In genomic region chr2:85355521-85355920, GRCh38 we compare ENCODE assay signal across 9 cellular contexts. TPM values are rescaled to one million over a fixed set of nuclear protein-coding genes. Genes with fewer than 3 reads are reported as not detected.
DNase-seq lines count a peak whose midpoint lies in the region; ATAC-seq and TF ChIP-seq lines count a peak whose summit lies in the region.
"Had no signal": no experiment of that assay in that cellular context is flagged by ENCODE, and none has a peak within 500 bp of the region (broad histone marks: within the 10 kb centered on the region; RNA-seq: fewer than 3 reads in every experiment).

No MANE protein-coding gene starts in this region.

- DNase-seq in BE2C, result no peak
- no peak for DNase-seq in LNCaP clone FGC (ENCODE audit: low read depth)
- no peak for DNase-seq in natural killer cell treated with Interleukin-12 subunit alpha and Interleukin-12 subunit beta and Interleukin-15 and Interleukin-18, amount 100 ng/mL, for 72 hours (ENCODE audit: low spot score)
- DNase-seq in KG1 (lab: John Stamatoyannopoulos, UW), result no peak
- no peak for DNase-seq in pons (ENCODE audit: low spot score)
- DNase-seq: NCI-H187 treated with DMSO at 0.1 percent for 48 hours had no signal

- no peaks in the 10 kb centered on the region for H3K36me3 ChIP-seq in BE2C

- H3K4me3 ChIP-seq in BE2C (ENCODE audit: low read depth, low read length) (peak overlapping the region; percentile 91), LNCaP clone FGC (ENCODE audit: low read depth, low read length) (peak overlapping the region; percentile 96)

- H3K4me3 Mint-ChIP-seq in dendritic cell treated with granulocyte-macrophage colony-stimulating factor and Interleukin-4, amounts not matched to agents 40 ng/mL and 50 ng/mL, for 4 days, result peak overlapping the region; percentile 98
- H3K4me3 Mint-ChIP-seq in natural killer cell treated with Interleukin-12 subunit alpha and Interleukin-12 subunit beta and Interleukin-15 and Interleukin-18, amount 100 ng/mL, for 72 hours, result peak overlapping the region; percentile 99

- H3K9me3 ChIP-seq in BE2C, result no peaks in the 10 kb centered on the region

- intact Hi-C loops in dendritic cell treated with granulocyte-macrophage colony-stimulating factor and Interleukin-4, amounts not matched to agents 40 ng/mL and 50 ng/mL, for 4 days (cut with micrococcal nuclease), result no loop called here

- ATAC-seq in natural killer cell treated with Interleukin-12 subunit alpha and Interleukin-12 subunit beta and Interleukin-15 and Interleukin-18, amount 100 ng/mL, for 72 hours, result no peak
- ATAC-seq in GM18520 (IDR thresholded peaks at IDR 0.05; ENCODE audit: unreplicated experiment) (no peak), HG03432 (IDR thresholded peaks at IDR 0.05; ENCODE audit: unreplicated experiment) (no peak)

- no peaks in the 10 kb centered on the region for H3K4me1 ChIP-seq in BE2C

- peaks cover 42% of the 10 kb centered on the region for H3K4me1 Mint-ChIP-seq in dendritic cell treated with granulocyte-macrophage colony-stimulating factor and Interleukin-4, amounts not matched to agents 40 ng/mL and 50 ng/mL, for 4 days (ENCODE audit: low read depth)
- H3K4me1 Mint-ChIP-seq in natural killer cell treated with Interleukin-12 subunit alpha and Interleukin-12 subunit beta and Interleukin-15 and Interleukin-18, amount 100 ng/mL, for 72 hours (ENCODE audit: low read depth in 2 of 2), result peaks cover 28 to 32% of the 10 kb centered on the region in 2 donors

- H3K36me3 Mint-ChIP-seq in dendritic cell treated with granulocyte-macrophage colony-stimulating factor and Interleukin-4, amounts not matched to agents 40 ng/mL and 50 ng/mL, for 4 days (ENCODE audit: low read depth), result peaks cover 72% of the 10 kb centered on the region
- H3K36me3 Mint-ChIP-seq in natural killer cell treated with Interleukin-12 subunit alpha and Interleukin-12 subunit beta and Interleukin-15 and Interleukin-18, amount 100 ng/mL, for 72 hours, result peaks cover 10% of the 10 kb centered on the region

- no peaks in the 10 kb centered on the region for H3K9me3 Mint-ChIP-seq in dendritic cell treated with granulocyte-macrophage colony-stimulating factor and Interleukin-4, amounts not matched to agents 40 ng/mL and 50 ng/mL, for 4 days
- H3K9me3 Mint-ChIP-seq in natural killer cell treated with Interleukin-12 subunit alpha and Interleukin-12 subunit beta and Interleukin-15 and Interleukin-18, amount 100 ng/mL, for 72 hours, result no peaks in the 10 kb centered on the region

- no peaks in the 10 kb centered on the region for H3K27me3 ChIP-seq in BE2C

- TF ChIP-seq CTCF in BE2C (IDR thresholded peaks at IDR 0.05; ENCODE audit: low read depth, low read length), result no peak
- no peak for TF ChIP-seq CTCF in LNCaP clone FGC (IDR thresholded peaks at IDR 0.05; ENCODE audit: control insufficient read depth, extremely low read depth, insufficient read depth)

- H3K27me3 Mint-ChIP-seq in dendritic cell treated with granulocyte-macrophage colony-stimulating factor and Interleukin-4, amounts not matched to agents 40 ng/mL and 50 ng/mL, for 4 days, result no peaks in the 10 kb centered on the region
- H3K27me3 Mint-ChIP-seq in natural killer cell treated with Interleukin-12 subunit alpha and Interleukin-12 subunit beta and Interleukin-15 and Interleukin-18, amount 100 ng/mL, for 72 hours, result no peaks in the 10 kb centered on the region

- peak overlapping the region; percentile 96 for H3K27ac Mint-ChIP-seq in dendritic cell treated with granulocyte-macrophage colony-stimulating factor and Interleukin-4, amounts not matched to agents 40 ng/mL and 50 ng/mL, for 4 days
- H3K27ac Mint-ChIP-seq in natural killer cell treated with Interleukin-12 subunit alpha and Interleukin-12 subunit beta and Interleukin-15 and Interleukin-18, amount 100 ng/mL, for 72 hours, result peak overlapping the region; percentile 91 to 97

RNA-seq across cellular contexts. Expression of gene ELMOD3, which starts 1.0 kb away (rescaled TPM):
- polyA plus RNA-seq in BE2C (2012; ENCODE audit: insufficient read depth, insufficient read length, low read depth), result 11.1 TPM
- 10 to 100 TPM; 19.8 to 19.9 TPM for total RNA-seq in natural killer cell treated with Interleukin-12 subunit alpha and Interleukin-12 subunit beta and Interleukin-15 and Interleukin-18, amount 100 ng/mL, for 72 hours

RNA-seq across cellular contexts. Expression of gene RETSAT, which starts 1.2 kb away (rescaled TPM):
- polyA plus RNA-seq in BE2C (2012; ENCODE audit: insufficient read depth, insufficient read length, low read depth), result 20.7 TPM
- total RNA-seq in natural killer cell treated with Interleukin-12 subunit alpha and Interleukin-12 subunit beta and Interleukin-15 and Interleukin-18, amount 100 ng/mL, for 72 hours, result 10 to 100 TPM; 25.5 to 32.7 TPM

RNA-seq across cellular contexts. Expression of gene TGOLN2, which starts 27.7 kb away (rescaled TPM):
- polyA plus RNA-seq in BE2C (2012; ENCODE audit: insufficient read depth, insufficient read length, low read depth), result 29.5 TPM
- 100 to 1,000 TPM; 133 to 174 TPM for total RNA-seq in natural killer cell treated with Interleukin-12 subunit alpha and Interleukin-12 subunit beta and Interleukin-15 and Interleukin-18, amount 100 ng/mL, for 72 hours

RNA-seq across cellular contexts. Expression of gene CAPG, which starts 54.6 kb away (rescaled TPM):
- polyA plus RNA-seq in BE2C (2012; ENCODE audit: insufficient read depth, insufficient read length, low read depth), result not detected
- 10 to 100 TPM in 1 of 2 donors, 1 to 10 TPM in 1; 8.4 to 12.9 TPM for total RNA-seq in natural killer cell treated with Interleukin-12 subunit alpha and Interleukin-12 subunit beta and Interleukin-15 and Interleukin-18, amount 100 ng/mL, for 72 hours
